19 cellular contexts compared by ENCODE assay signal in genomic region chr20:29301624-29302259, GRCh38.
"Had no signal": no experiment of that assay in that cellular context is flagged by ENCODE, and none has a peak within 500 bp of the region (broad histone marks: within the 10 kb centered on the region; RNA-seq: fewer than 3 reads in every experiment).

No MANE protein-coding gene starts in this region.

- ATAC-seq: left colon; mucosa of descending colon; naive thymus-derived CD8-positive, alpha-beta T cell; stimulated activated naive B cell treated with anti-CD40 and anti-IgM and Interleukin-4, amounts not matched to agents 10 μg/mL and 1 μg/mL and 100 μg/mL, for 72 hours; stimulated activated naive CD8-positive, alpha-beta T cell treated with anti-CD3 and anti-CD28 coated beads, Interleukin-15, amount 100 ng/mL, for 72 hours had no signal

- H3K9me3 ChIP-seq: colonic mucosa, neutrophil, right lobe of liver, thoracic aorta had no signal

- H3K27me3 ChIP-seq: colonic mucosa, hepatocyte, neutrophil, right lobe of liver, transverse colon had no signal

- H3K4me3 ChIP-seq: colonic mucosa, hepatocyte, mucosa of descending colon, right lobe of liver, skin epidermis, thoracic aorta, transverse colon had no signal

- H3K27ac ChIP-seq: colonic mucosa, hepatocyte, neutrophil, right lobe of liver, skin epidermis, thoracic aorta, transverse colon had no signal

- H3K4me1 ChIP-seq: colonic mucosa, right lobe of liver, transverse colon had no signal

- DNase-seq: cerebellar nuclear complex; colonic mucosa; dermis blood vessel endothelial cell; foreskin melanocyte; head of caudate nucleus; left colon; mammary epithelial cell; mucosa of descending colon; naive thymus-derived CD8-positive, alpha-beta T cell; right lobe of liver; stimulated activated CD4-positive, alpha-beta T cell treated with anti-CD3 and anti-CD28 coated beads, Interleukin-2, amount 100 ng/mL, for 24 hours; stimulated activated CD4-positive, alpha-beta T cell treated with anti-CD3 and anti-CD28 coated beads, Interleukin-4, amount 100 ng/mL, for 4 hours; stimulated activated naive B cell treated with anti-CD40 and anti-IgM and Interleukin-4, amounts not matched to agents 10 μg/mL and 1 μg/mL and 100 μg/mL, for 72 hours; stimulated activated naive CD8-positive, alpha-beta T cell treated with anti-CD3 and anti-CD28 coated beads, Interleukin-15, amount 100 ng/mL, for 72 hours; transverse colon had no signal

- H3K36me3 ChIP-seq: colonic mucosa, neutrophil, right lobe of liver, thoracic aorta, transverse colon had no signal
